In the genomic region with DNA sequence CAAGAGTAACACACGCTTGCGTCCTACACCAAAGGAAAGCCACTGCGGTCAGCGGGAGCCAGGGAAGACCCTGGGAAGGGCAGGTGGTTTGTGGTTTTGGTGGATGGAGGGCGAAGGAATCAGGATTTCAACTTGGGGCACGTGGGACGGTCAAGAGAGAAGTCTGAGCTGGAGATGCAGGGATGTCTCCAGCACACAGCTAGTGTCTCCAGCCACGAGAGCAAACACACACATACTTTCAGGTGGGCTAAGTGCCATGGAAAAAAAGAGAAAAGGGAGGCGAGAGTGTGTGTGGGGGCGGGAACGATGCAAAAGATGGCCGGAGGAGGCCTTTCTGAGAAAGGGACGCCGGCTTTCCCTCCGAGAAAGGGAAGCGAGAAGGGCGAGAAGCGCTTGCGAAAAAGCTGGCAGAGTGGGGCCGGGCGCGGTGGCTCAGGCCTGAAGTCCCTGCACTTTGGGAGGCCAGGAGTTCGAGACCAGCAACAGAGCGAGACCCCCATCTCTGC, we compare ENCODE assay signal across 8 cellular contexts. TPM values are rescaled to one million over a fixed set of nuclear protein-coding genes. Genes with fewer than 3 reads are reported as not detected.
DNase-seq lines count a peak whose midpoint lies in the region; TF ChIP-seq lines count a peak whose summit lies in the region.

No MANE protein-coding gene starts in this region.

- peak overlapping the region; percentile 98 for H3K27ac Mint-ChIP-seq in activated naive CD4-positive, alpha-beta T cell treated with anti-CD3 and anti-CD28 coated beads, Interleukin-2, amount 10 ng/mL, durations not matched to agents 7 days and 5 days

- peak overlapping the region; percentile 99 for H3K27ac ChIP-seq in left ventricle myocardium inferior (replicated peaks)
- H3K27ac ChIP-seq in prostate gland: peak overlapping the region; percentile 96 to 99

- TF ChIP-seq POLR2A in prostate gland (IDR thresholded peaks at IDR 0.05): no peak

- 18% methylated on average over 24 of the region's 24 CpGs for WGBS in prostate gland

- H3K27me3 Mint-ChIP-seq in activated naive CD4-positive, alpha-beta T cell treated with anti-CD3 and anti-CD28 coated beads, Interleukin-2, amount 10 ng/mL, durations not matched to agents 7 days and 5 days: peaks cover 17% of the 10 kb centered on the region

- H3K36me3 ChIP-seq in left ventricle myocardium inferior: peaks cover 10% of the 10 kb centered on the region
- H3K36me3 ChIP-seq in prostate gland: peaks cover 0 to 9% of the 10 kb centered on the region in 2 donors

- H3K9me3 ChIP-seq in left ventricle myocardium inferior (replicated peaks) (no peaks in the 10 kb centered on the region), prostate gland (no peaks in the 10 kb centered on the region)

- H3K36me3 Mint-ChIP-seq in activated naive CD4-positive, alpha-beta T cell treated with anti-CD3 and anti-CD28 coated beads, Interleukin-2, amount 10 ng/mL, durations not matched to agents 7 days and 5 days: peaks cover 21% of the 10 kb centered on the region

- H3K4me3 ChIP-seq in left ventricle myocardium inferior (peak overlapping the region; percentile 96), prostate gland (peak overlapping the region; percentile 56 to 61)

- H3K27me3 ChIP-seq in left ventricle myocardium inferior (ENCODE audit: low read depth): no peaks in the 10 kb centered on the region
- H3K27me3 ChIP-seq in prostate gland (replicated peaks; ENCODE audit: insufficient read depth): no peaks in the 10 kb centered on the region

- H3K4me3 Mint-ChIP-seq in activated naive CD4-positive, alpha-beta T cell treated with anti-CD3 and anti-CD28 coated beads, Interleukin-2, amount 10 ng/mL, durations not matched to agents 7 days and 5 days: peak overlapping the region; percentile 83

- intact Hi-C loops in left ventricle myocardium inferior (cut with micrococcal nuclease) (no loop called here), prostate gland (cut with DNase I) (loop anchor here (2.0 kb wide), 2 partner anchors 103 to 229 kb away; a partner anchor contains a TSS)

- DNase-seq in Daoy (ENCODE audit: low read depth): peak; percentile 19
- DNase-seq in NCI-H226: peak; percentile 5
- DNase-seq in activated naive CD4-positive, alpha-beta T cell treated with anti-CD3 and anti-CD28 coated beads, Interleukin-2, amount 10 ng/mL, durations not matched to agents 7 days and 5 days: peak; percentile 56
- peak; percentile 35 for DNase-seq in left ventricle myocardium inferior
- DNase-seq in prostate gland (ENCODE audit: low spot score): peak; percentile 21
- no peak for DNase-seq in SW 1271 (lab: John Stamatoyannopoulos, UW)
- no peak for DNase-seq in amniotic stem cell (lab: John Stamatoyannopoulos, UW)
- no peak for DNase-seq in SHP77 (lab: John Stamatoyannopoulos, UW)

- TF ChIP-seq CTCF in left ventricle myocardium inferior (IDR thresholded peaks at IDR 0.05; ENCODE audit: borderline replicate concordance) (no peak), prostate gland (IDR thresholded peaks at IDR 0.05) (no peak)

- CTCF ChIA-PET in activated naive CD4-positive, alpha-beta T cell treated with anti-CD3 and anti-CD28 coated beads, Interleukin-2, amount 10 ng/mL, durations not matched to agents 7 days and 5 days (lab: Charles Lee): interaction anchor here (0.7 to 1.9 kb wide), 6 partner anchors 100 to 442 kb away, joined by 3 to 5 read pairs (median 3); a partner anchor contains a TSS

- peaks cover 45% of the 10 kb centered on the region for H3K4me1 ChIP-seq in left ventricle myocardium inferior
- H3K4me1 ChIP-seq in prostate gland (replicated peaks): no peaks in the 10 kb centered on the region

- no peaks in the 10 kb centered on the region for H3K9me3 Mint-ChIP-seq in activated naive CD4-positive, alpha-beta T cell treated with anti-CD3 and anti-CD28 coated beads, Interleukin-2, amount 10 ng/mL, durations not matched to agents 7 days and 5 days

- peaks cover 45% of the 10 kb centered on the region for H3K4me1 Mint-ChIP-seq in activated naive CD4-positive, alpha-beta T cell treated with anti-CD3 and anti-CD28 coated beads, Interleukin-2, amount 10 ng/mL, durations not matched to agents 7 days and 5 days

RNA-seq across cellular contexts. Expression of a gene that starts 1.4 kb away (rescaled TPM):
- total RNA-seq in Daoy (2014; rRNA removed; shearing (Covaris generic)): 32.9 and 41.0 TPM in 2 replicates
- total RNA-seq in left ventricle myocardium inferior: 60.8 TPM
- 100 to 1,000 TPM; 119 to 147 TPM for total RNA-seq in prostate gland

Comparison
In these comparisons a context has a peak if more than half of its experiments do, and no peak if none do; other contexts are left out.
1. DNase-seq: peak in Daoy (single experiment), NCI-H226 (single experiment), activated naive CD4-positive, alpha-beta T cell treated with anti-CD3 and anti-CD28 coated beads, Interleukin-2, amount 10 ng/mL, durations not matched to agents 7 days and 5 days (single experiment), left ventricle myocardium inferior (single experiment) and prostate gland (single experiment); none in SW 1271 (0 of 2), amniotic stem cell (single experiment) and SHP77 (0 of 2).